1 cellular context compared by ENCODE assay signal in genomic region chr4:38819569-38819968, GRCh38.
TF ChIP-seq lines count a peak whose summit lies in the region.

No MANE protein-coding gene starts in this region.

TF ChIP-seq in GM12878, 131 proteins besides CTCF, POLR2A, EP300 and RAD21 (continued from another document and continues in another):
- no peak for TF ChIP-seq E4F1 (IDR thresholded peaks at IDR 0.05; ENCODE audit: borderline replicate concordance, partially characterized antibody)
- no peak for TF ChIP-seq CBX5 (IDR thresholded peaks at IDR 0.05; ENCODE audit: low read depth)
- TF ChIP-seq CEBPZ (IDR thresholded peaks at IDR 0.05; ENCODE audit: low read depth, low read length): no peak
- TF ChIP-seq RUNX3 (IDR thresholded peaks at IDR 0.05; ENCODE audit: low read length): peak; percentile 96
- no peak for TF ChIP-seq DPF2 (IDR thresholded peaks at IDR 0.05)
- TF ChIP-seq EGR1 (IDR thresholded peaks at IDR 0.05; ENCODE audit: borderline replicate concordance in 1 of 2, low read depth in 2 of 2, low read length in 2 of 2): no peak
- no peak for TF ChIP-seq ZNF274 (IDR thresholded peaks at IDR 0.05; ENCODE audit: insufficient read depth, insufficient read length)
- peak; percentile 56 for TF ChIP-seq MEF2A (IDR thresholded peaks at IDR 0.05; ENCODE audit: insufficient read depth, low read depth, low read length)
- no peak for TF ChIP-seq STAT1 (conservative IDR thresholded peaks at IDR 0.05)
- TF ChIP-seq IRF3 (IDR thresholded peaks at IDR 0.05): no peak
- TF ChIP-seq NFIC (IDR thresholded peaks at IDR 0.05; ENCODE audit: low read depth, low read length): peak; percentile 77
- no peak for TF ChIP-seq TCF7 (IDR thresholded peaks at IDR 0.05; ENCODE audit: borderline replicate concordance)
- 0 out of 2 replicates have a peak, but pooled peaks have one; percentile 84 for TF ChIP-seq STAT3 (IDR thresholded peaks at IDR 0.05; ENCODE audit: low read depth, low read length)
- no peak for TF ChIP-seq PML (IDR thresholded peaks at IDR 0.05; ENCODE audit: low read length)
- TF ChIP-seq POLR2AphosphoS5 (IDR thresholded peaks at IDR 0.05; ENCODE audit: low read length): 0 out of 2 replicates have a peak, but pooled peaks have one; percentile 45
- no peak for TF ChIP-seq RCOR1 (conservative IDR thresholded peaks at IDR 0.05; ENCODE audit: low read depth, low read length)
- peak; percentile 87; the same call in 1 of the 2 replicates for TF ChIP-seq MLLT1 (IDR thresholded peaks at IDR 0.05)
- no peak for TF ChIP-seq ZSCAN29 (IDR thresholded peaks at IDR 0.05)
- no peak for TF ChIP-seq SREBF1 (IDR thresholded peaks at IDR 0.05; ENCODE audit: low read length)
- no peak for TF ChIP-seq SRF (IDR thresholded peaks at IDR 0.05; ENCODE audit: low read depth in 2 of 2, low read length in 2 of 2)
- peak; percentile 25; the same call in 1 of the 2 replicates for TF ChIP-seq CREM (IDR thresholded peaks at IDR 0.05; ENCODE audit: low read depth)
- no peak for TF ChIP-seq PKNOX1 (IDR thresholded peaks at IDR 0.05)
- no peak for TF ChIP-seq EZH2 (IDR thresholded peaks at IDR 0.05; ENCODE audit: borderline replicate concordance, control insufficient read depth, low read depth, low read length)
- TF ChIP-seq YBX1 (IDR thresholded peaks at IDR 0.05): no peak
- TF ChIP-seq SMAD1 (IDR thresholded peaks at IDR 0.05; ENCODE audit: low read depth, partially characterized antibody): peak; percentile 73
- no peak; the same call in 1 of the 2 replicates for TF ChIP-seq ATF7 (IDR thresholded peaks at IDR 0.05; ENCODE audit: low read depth)
- no peak; the same call in 1 of the 2 replicates for TF ChIP-seq CBFB (IDR thresholded peaks at IDR 0.05; ENCODE audit: low read depth)
- no peak for TF ChIP-seq GATAD2B (conservative IDR thresholded peaks at IDR 0.05; ENCODE audit: low read depth)
- no peak for TF ChIP-seq USF2 (IDR thresholded peaks at IDR 0.05; ENCODE audit: borderline replicate concordance, low read depth, low read length)
- TF ChIP-seq NRF1 (conservative IDR thresholded peaks at IDR 0.05; ENCODE audit: low read depth, low read length): no peak
- peak; percentile 82 for TF ChIP-seq MTA2 (IDR thresholded peaks at IDR 0.05; ENCODE audit: low read depth)
- no peak for TF ChIP-seq CHD4 (IDR thresholded peaks at IDR 0.05)
- TF ChIP-seq GABPA (IDR thresholded peaks at IDR 0.05; ENCODE audit: low read depth): no peak
- peak; percentile 83 for TF ChIP-seq BCL3 (IDR thresholded peaks at IDR 0.05; ENCODE audit: borderline replicate concordance, insufficient read depth, low read depth, low read length, poor library complexity, severe bottlenecking)
- TF ChIP-seq HDAC2 (IDR thresholded peaks at IDR 0.05): no peak
- TF ChIP-seq ZBTB40 (IDR thresholded peaks at IDR 0.05; ENCODE audit: borderline replicate concordance): no peak
- no peak for TF ChIP-seq NR2F1 (conservative IDR thresholded peaks at IDR 0.05)
- no peak for TF ChIP-seq SIN3A (IDR thresholded peaks at IDR 0.05; ENCODE audit: low read depth, low read length)
- no peak; the same call in 1 of the 2 replicates for TF ChIP-seq SMC3 (IDR thresholded peaks at IDR 0.05; ENCODE audit: borderline replicate concordance, low read length)
- TF ChIP-seq ZBTB33 (IDR thresholded peaks at IDR 0.05): no peak
- TF ChIP-seq ESRRA (IDR thresholded peaks at IDR 0.05; ENCODE audit: low read length): no peak
